24 cellular contexts compared by ENCODE assay signal in genomic region chr12:13247596-13247995, GRCh38.
"Had no signal": no experiment of that assay in that cellular context is flagged by ENCODE, and none has a peak within 500 bp of the region (broad histone marks: within the 10 kb centered on the region; RNA-seq: fewer than 3 reads in every experiment).

No MANE protein-coding gene starts in this region.

- H3K27me3 ChIP-seq: hepatocyte, left lung, ovary, right atrium auricular region, right lobe of liver, suprapubic skin, upper lobe of right lung had no signal

- H3K36me3 ChIP-seq: left lung, lower lobe of right lung, ovary, right atrium auricular region, right lobe of liver, suprapubic skin, thoracic aorta, tibial artery, upper lobe of right lung had no signal

- ATAC-seq: left colon; left lung; lower lobe of right lung; mucosa of descending colon; naive thymus-derived CD4-positive, alpha-beta T cell; natural killer cell treated with Interleukin-12 subunit alpha and Interleukin-12 subunit beta and Interleukin-15 and Interleukin-18, amount 100 ng/mL, for 72 hours; right lobe of liver; stimulated activated naive B cell treated with anti-CD40 and anti-IgM and Interleukin-4, amounts not matched to agents 10 μg/mL and 1 μg/mL and 100 μg/mL, for 72 hours; upper lobe of right lung had no signal

- H3K4me3 ChIP-seq: hepatocyte, left lung, lower lobe of right lung, mucosa of descending colon, ovary, right atrium auricular region, right lobe of liver, smooth muscle cell, suprapubic skin, thoracic aorta, tibial artery, upper lobe of right lung had no signal

- H3K4me1 Mint-ChIP-seq: memory B cell; naive thymus-derived CD4-positive, alpha-beta T cell; stimulated activated naive B cell treated with anti-CD40 and anti-IgM and Interleukin-4, amounts not matched to agents 10 μg/mL and 1 μg/mL and 100 μg/mL, for 72 hours had no signal

- DNase-seq: kidney; left colon; left lung; lower lobe of right lung; midbrain; mucosa of descending colon; naive thymus-derived CD4-positive, alpha-beta T cell; ovary; right lobe of liver; stimulated activated CD4-positive, alpha-beta T cell treated with anti-CD3 and anti-CD28 coated beads, Interleukin-1b, Interleukin-23, amount 100 ng/mL, for 48 hours; stimulated activated CD4-positive, alpha-beta T cell treated with anti-CD3 and anti-CD28 coated beads, Interleukin-2, amount 100 ng/mL, for 48 hours; stimulated activated naive B cell treated with anti-CD40 and anti-IgM and Interleukin-4, amounts not matched to agents 10 μg/mL and 1 μg/mL and 100 μg/mL, for 72 hours; tibial artery; trophoblast cell; upper lobe of right lung had no signal

- H3K4me1 ChIP-seq: left lung, lower lobe of right lung, right atrium auricular region, suprapubic skin, tibial artery, upper lobe of right lung had no signal

- H3K4me3 Mint-ChIP-seq: memory B cell; naive thymus-derived CD4-positive, alpha-beta T cell; natural killer cell treated with Interleukin-12 subunit alpha and Interleukin-12 subunit beta and Interleukin-15 and Interleukin-18, amount 100 ng/mL, for 72 hours; stimulated activated naive B cell treated with anti-CD40 and anti-IgM and Interleukin-4, amounts not matched to agents 10 μg/mL and 1 μg/mL and 100 μg/mL, for 72 hours; stimulated activated naive CD8-positive, alpha-beta T cell treated with anti-CD3 and anti-CD28 coated beads, Interleukin-15, Interleukin-2, amounts not matched to agents 100 ng/mL and 50 ng/mL, for 24 hours had no signal

- H3K27ac Mint-ChIP-seq: memory B cell; naive thymus-derived CD4-positive, alpha-beta T cell; natural killer cell treated with Interleukin-12 subunit alpha and Interleukin-12 subunit beta and Interleukin-15 and Interleukin-18, amount 100 ng/mL, for 72 hours; progenitor cell of endocrine pancreas; stimulated activated naive B cell treated with anti-CD40 and anti-IgM and Interleukin-4, amounts not matched to agents 10 μg/mL and 1 μg/mL and 100 μg/mL, for 72 hours; stimulated activated naive CD8-positive, alpha-beta T cell treated with anti-CD3 and anti-CD28 coated beads, Interleukin-15, Interleukin-2, amounts not matched to agents 100 ng/mL and 50 ng/mL, for 24 hours had no signal

- H2AFZ ChIP-seq: hepatocyte had no signal

- H3K27ac ChIP-seq: hepatocyte, left lung, lower lobe of right lung, ovary, right atrium auricular region, right lobe of liver, suprapubic skin, thoracic aorta, tibial artery, upper lobe of right lung had no signal

- H3K4me2 ChIP-seq: hepatocyte, smooth muscle cell had no signal

- H3K36me3 Mint-ChIP-seq: memory B cell; naive thymus-derived CD4-positive, alpha-beta T cell; natural killer cell treated with Interleukin-12 subunit alpha and Interleukin-12 subunit beta and Interleukin-15 and Interleukin-18, amount 100 ng/mL, for 72 hours; stimulated activated naive B cell treated with anti-CD40 and anti-IgM and Interleukin-4, amounts not matched to agents 10 μg/mL and 1 μg/mL and 100 μg/mL, for 72 hours had no signal

- H3K79me2 ChIP-seq: hepatocyte had no signal

- H3K9me3 ChIP-seq: left lung, lower lobe of right lung, mucosa of descending colon, ovary, right atrium auricular region, right lobe of liver, suprapubic skin, thoracic aorta, tibial artery, upper lobe of right lung had no signal

- H3K9me3 Mint-ChIP-seq: memory B cell; natural killer cell treated with Interleukin-12 subunit alpha and Interleukin-12 subunit beta and Interleukin-15 and Interleukin-18, amount 100 ng/mL, for 72 hours; stimulated activated naive B cell treated with anti-CD40 and anti-IgM and Interleukin-4, amounts not matched to agents 10 μg/mL and 1 μg/mL and 100 μg/mL, for 72 hours; stimulated activated naive CD8-positive, alpha-beta T cell treated with anti-CD3 and anti-CD28 coated beads, Interleukin-15, Interleukin-2, amounts not matched to agents 100 ng/mL and 50 ng/mL, for 24 hours had no signal
